Comparison of ENCODE assay signal across 10 cellular contexts in the genomic region with DNA sequence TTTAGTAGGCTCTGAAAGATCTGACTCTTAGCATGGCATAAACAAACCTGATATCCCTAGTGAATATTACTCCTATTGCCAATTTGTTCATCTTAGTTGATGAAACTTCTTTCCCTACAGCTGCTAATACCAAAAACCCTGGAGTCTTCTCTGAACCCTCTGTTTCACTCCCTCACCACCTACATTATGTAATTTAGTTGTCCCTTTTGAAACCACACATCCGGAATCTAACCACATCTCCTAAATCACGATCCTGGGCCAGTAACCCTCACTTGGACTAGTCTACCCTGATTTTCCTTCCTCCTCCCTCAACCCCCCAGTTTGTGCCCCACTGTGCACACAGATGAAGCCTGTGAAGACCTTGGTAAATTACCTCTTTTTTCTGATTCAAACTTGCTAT. TPM values are rescaled to one million over a fixed set of nuclear protein-coding genes. Genes with fewer than 3 reads are reported as not detected.
DNase-seq lines count a peak whose midpoint lies in the region; ATAC-seq, FAIRE-seq and TF ChIP-seq lines count a peak whose summit lies in the region.
"Had no signal": no experiment of that assay in that cellular context is flagged by ENCODE, and none has a peak within 500 bp of the region (broad histone marks: within the 10 kb centered on the region; RNA-seq: fewer than 3 reads in every experiment).

No MANE protein-coding gene starts in this region.

- no peak for FAIRE-seq in kidney (lab: Jason Lieb, UNC)

- 53 to 66% (median 58%) methylated on average over 2 of the region's 2 CpGs for WGBS in heart left ventricle, 4 donors

- no peaks in the 10 kb centered on the region for H3K27me3 Mint-ChIP-seq in activated naive CD8-positive, alpha-beta T cell treated with anti-CD3 and anti-CD28 coated beads for 36 hours
- no peaks in the 10 kb centered on the region for H3K27me3 Mint-ChIP-seq in type B pancreatic cell

- no peak for DNase-seq in heart left ventricle
- no peak for DNase-seq in left ventricle myocardium superior
- no peak for DNase-seq in activated naive CD8-positive, alpha-beta T cell treated with anti-CD3 and anti-CD28 coated beads for 36 hours
- no peak for DNase-seq in kidney
- DNase-seq in type B pancreatic cell (ENCODE audit: extremely low spot score, unreplicated experiment) = no peak
- no peak for DNase-seq in NCI-H526 treated with DMSO at 0.1 percent for 48 hours (lab: John Stamatoyannopoulos, UW)
- no peak for DNase-seq in NCI-H146 treated with DMSO at 0.1 percent for 48 hours (lab: John Stamatoyannopoulos, UW; ENCODE audit: unreplicated experiment)
- DNase-seq: NCI-H1092 had no signal

- intact Hi-C loops in heart left ventricle (cut with DNase I) = loop anchor here in 2 of 10 donors (2.0 to 10.0 kb wide), 2 partner anchors 56 to 208 kb away; a partner anchor contains a TSS
- intact Hi-C loops in left ventricle myocardium superior (cut with micrococcal nuclease) = no loop called here
- intact Hi-C loops in kidney (cut with DNase I) = no loop called here

- no peaks in the 10 kb centered on the region for H3K27me3 ChIP-seq in heart left ventricle

- H3K4me3 ChIP-seq in heart left ventricle (peak overlapping the region in 11 of 12 donors; percentile 70 to 100 (median 97)), kidney (ENCODE audit: low read length in 2 of 2) (peak overlapping the region; percentile 91 to 95)

- ATAC-seq in heart left ventricle (no peak), left ventricle myocardium superior (no peak), HG03354 (IDR thresholded peaks at IDR 0.05; ENCODE audit: poor library complexity, severe bottlenecking, unreplicated experiment) (no peak)

- peaks cover 13% of the 10 kb centered on the region for H3K4me1 Mint-ChIP-seq in activated naive CD8-positive, alpha-beta T cell treated with anti-CD3 and anti-CD28 coated beads for 36 hours
- peaks cover 18% of the 10 kb centered on the region for H3K4me1 Mint-ChIP-seq in type B pancreatic cell (ENCODE audit: unreplicated experiment)

- H3K27ac ChIP-seq in heart left ventricle (peak overlapping the region in 3 of 12 donors; percentile 90 to 95 (median 93)), kidney (ENCODE audit: low read depth in 2 of 2, low read length in 2 of 2) (no peak overlapping the region)

- peaks cover 0 to 53% (median 16%) of the 10 kb centered on the region in 12 donors for H3K9me3 ChIP-seq in heart left ventricle
- peaks cover 8 to 28% of the 10 kb centered on the region in 2 donors for H3K9me3 ChIP-seq in kidney (ENCODE audit: control insufficient read depth in 1 of 2, low read length in 2 of 2)

- H3K36me3 Mint-ChIP-seq in activated naive CD8-positive, alpha-beta T cell treated with anti-CD3 and anti-CD28 coated beads for 36 hours = peaks cover 59% of the 10 kb centered on the region
- H3K36me3 Mint-ChIP-seq in type B pancreatic cell = peaks cover 51% of the 10 kb centered on the region

- H3K36me3 ChIP-seq in heart left ventricle (peaks cover 0 to 30% (median 28%) of the 10 kb centered on the region in 9 donors), kidney (ENCODE audit: control insufficient read depth in 1 of 2, insufficient read depth in 2 of 2, low read length in 2 of 2) (peaks cover 23 to 25% of the 10 kb centered on the region in 2 donors)

- no peak for TF ChIP-seq POLR2A in heart left ventricle (IDR thresholded peaks at IDR 0.05)

- TF ChIP-seq CTCF in heart left ventricle (IDR thresholded peaks at IDR 0.05) = no peak
- no peak for TF ChIP-seq CTCF in kidney (IDR thresholded peaks at IDR 0.05; ENCODE audit: borderline replicate concordance, extremely low read depth, insufficient read depth)
- TF ChIP-seq CTCF in type B pancreatic cell (conservative IDR thresholded peaks at IDR 0.05) = no peak

- H3K4me3 Mint-ChIP-seq in activated naive CD8-positive, alpha-beta T cell treated with anti-CD3 and anti-CD28 coated beads for 36 hours = peak overlapping the region; percentile 92
- H3K4me3 Mint-ChIP-seq in type B pancreatic cell = peak overlapping the region; percentile 98

- peak overlapping the region in 1 of 2 donors; percentile 75 for H3K9ac ChIP-seq in kidney (ENCODE audit: low read length in 2 of 2)

- H3K4me1 ChIP-seq in heart left ventricle = peaks cover 0 to 24% (median 12%) of the 10 kb centered on the region in 12 donors
- peaks cover 9 to 16% of the 10 kb centered on the region in 2 donors for H3K4me1 ChIP-seq in kidney (ENCODE audit: control insufficient read depth in 1 of 2, insufficient read depth in 1 of 2, low read depth in 1 of 2, low read length in 2 of 2)

- peak overlapping the region; percentile 95 for H3K27ac Mint-ChIP-seq in activated naive CD8-positive, alpha-beta T cell treated with anti-CD3 and anti-CD28 coated beads for 36 hours
- H3K27ac Mint-ChIP-seq in type B pancreatic cell = peak overlapping the region; percentile 30

- H3K9me3 Mint-ChIP-seq in activated naive CD8-positive, alpha-beta T cell treated with anti-CD3 and anti-CD28 coated beads for 36 hours = peaks cover 57% of the 10 kb centered on the region
- peaks cover 27% of the 10 kb centered on the region for H3K9me3 Mint-ChIP-seq in type B pancreatic cell

RNA-seq across cellular contexts. Expression of a gene that starts 1.2 kb away (rescaled TPM):
- total RNA-seq in heart left ventricle (10 to 100 TPM in 4 of 9 donors, 1 to 10 TPM in 5; 5.1 to 13.4 (median 9.7) TPM), left ventricle myocardium superior (11.0 TPM), kidney (9.3 TPM), type B pancreatic cell (ENCODE audit: low replicate concordance) (10.2 and 10.4 TPM in 2 replicates)
- polyA plus RNA-seq in heart left ventricle (1 to 10 TPM; 5.6 to 6.0 TPM), kidney (ENCODE audit: insufficient read depth, low read depth, low replicate concordance) (3.7 TPM)
- 10 to 100 TPM; 12.9 to 13.8 TPM for total RNA-seq in activated naive CD8-positive, alpha-beta T cell treated with anti-CD3 and anti-CD28 coated beads for 36 hours

RNA-seq across cellular contexts. Expression of a gene that starts 11.1 kb away (rescaled TPM):
- total RNA-seq in heart left ventricle (10 to 100 TPM in 6 of 9 donors, 1 to 10 TPM in 3; 6.3 to 17.0 (median 11.9) TPM), left ventricle myocardium superior (12.0 TPM), kidney (17.6 TPM), type B pancreatic cell (ENCODE audit: low replicate concordance) (14.3 and 24.6 TPM in 2 replicates)
- polyA plus RNA-seq in heart left ventricle (1 to 10 TPM; 3.5 to 8.6 TPM), kidney (ENCODE audit: insufficient read depth, low read depth, low replicate concordance) (8.2 TPM)
- total RNA-seq in activated naive CD8-positive, alpha-beta T cell treated with anti-CD3 and anti-CD28 coated beads for 36 hours = 1 to 10 TPM; 5.4 to 6.5 TPM

RNA-seq across cellular contexts. Expression of a gene that starts 28.0 kb away (rescaled TPM):
- 1 to 10 TPM; 1.0 to 2.8 (median 2.3) TPM for total RNA-seq in heart left ventricle
- polyA plus RNA-seq in heart left ventricle = 1 to 10 TPM in 1 of 2 donors, under 1 TPM in 1; 0.40 to 4.5 TPM
- 2.0 TPM for total RNA-seq in left ventricle myocardium superior
- not detected for total RNA-seq in activated naive CD8-positive, alpha-beta T cell treated with anti-CD3 and anti-CD28 coated beads for 36 hours
- 0.85 TPM for total RNA-seq in kidney
- polyA plus RNA-seq in kidney (ENCODE audit: insufficient read depth, low read depth, low replicate concordance) = 1.7 TPM
- 1.0 and 2.5 TPM in 2 replicates for total RNA-seq in type B pancreatic cell (ENCODE audit: low replicate concordance)
- total RNA-seq: lower leg skin had no signal

RNA-seq across cellular contexts. Expression of a gene that starts 29.9 kb away (rescaled TPM):
- total RNA-seq in heart left ventricle = 10 to 100 TPM in 4 of 9 donors, 1 to 10 TPM in 5; 7.8 to 15.6 (median 9.1) TPM
- 1 to 10 TPM; 3.8 to 5.0 TPM for polyA plus RNA-seq in heart left ventricle
- 12.0 TPM for total RNA-seq in left ventricle myocardium superior
- 10 to 100 TPM; 11.9 to 12.9 TPM for total RNA-seq in activated naive CD8-positive, alpha-beta T cell treated with anti-CD3 and anti-CD28 coated beads for 36 hours
- 24.5 TPM for total RNA-seq in kidney
- 3.0 TPM for polyA plus RNA-seq in kidney (ENCODE audit: insufficient read depth, low read depth, low replicate concordance)
- total RNA-seq in type B pancreatic cell (ENCODE audit: low replicate concordance) = 20.8 and 26.8 TPM in 2 replicates

RNA-seq across cellular contexts. Expression of a gene that starts 56.3 kb away (rescaled TPM):
- total RNA-seq in heart left ventricle (10 to 100 TPM in 7 of 9 donors, 1 to 10 TPM in 2; 7.8 to 14.3 (median 12.2) TPM), left ventricle myocardium superior (14.1 TPM), kidney (23.0 TPM), type B pancreatic cell (ENCODE audit: low replicate concordance) (28.1 and 39.1 TPM in 2 replicates)
- polyA plus RNA-seq in heart left ventricle (10 to 100 TPM in 1 of 2 donors, 1 to 10 TPM in 1; 6.4 to 10.7 TPM), kidney (ENCODE audit: insufficient read depth, low read depth, low replicate concordance) (7.2 TPM)
- total RNA-seq in activated naive CD8-positive, alpha-beta T cell treated with anti-CD3 and anti-CD28 coated beads for 36 hours = 1 to 10 TPM; 6.9 to 7.0 TPM
